1 cellular context compared by ENCODE assay signal in genomic region chr11:108467091-108467823, GRCh38.
TF ChIP-seq lines count a peak whose summit lies in the region.

Gene C11orf65, minus strand, starts transcription at chr11:108467529. Its CDS starts 5,970 bp downstream, at chr11:108461559.

TF ChIP-seq in GM12878, 131 proteins besides CTCF, POLR2A, EP300 and RAD21 (continued from another document and continues in another):
- TF ChIP-seq, protein P1, sequence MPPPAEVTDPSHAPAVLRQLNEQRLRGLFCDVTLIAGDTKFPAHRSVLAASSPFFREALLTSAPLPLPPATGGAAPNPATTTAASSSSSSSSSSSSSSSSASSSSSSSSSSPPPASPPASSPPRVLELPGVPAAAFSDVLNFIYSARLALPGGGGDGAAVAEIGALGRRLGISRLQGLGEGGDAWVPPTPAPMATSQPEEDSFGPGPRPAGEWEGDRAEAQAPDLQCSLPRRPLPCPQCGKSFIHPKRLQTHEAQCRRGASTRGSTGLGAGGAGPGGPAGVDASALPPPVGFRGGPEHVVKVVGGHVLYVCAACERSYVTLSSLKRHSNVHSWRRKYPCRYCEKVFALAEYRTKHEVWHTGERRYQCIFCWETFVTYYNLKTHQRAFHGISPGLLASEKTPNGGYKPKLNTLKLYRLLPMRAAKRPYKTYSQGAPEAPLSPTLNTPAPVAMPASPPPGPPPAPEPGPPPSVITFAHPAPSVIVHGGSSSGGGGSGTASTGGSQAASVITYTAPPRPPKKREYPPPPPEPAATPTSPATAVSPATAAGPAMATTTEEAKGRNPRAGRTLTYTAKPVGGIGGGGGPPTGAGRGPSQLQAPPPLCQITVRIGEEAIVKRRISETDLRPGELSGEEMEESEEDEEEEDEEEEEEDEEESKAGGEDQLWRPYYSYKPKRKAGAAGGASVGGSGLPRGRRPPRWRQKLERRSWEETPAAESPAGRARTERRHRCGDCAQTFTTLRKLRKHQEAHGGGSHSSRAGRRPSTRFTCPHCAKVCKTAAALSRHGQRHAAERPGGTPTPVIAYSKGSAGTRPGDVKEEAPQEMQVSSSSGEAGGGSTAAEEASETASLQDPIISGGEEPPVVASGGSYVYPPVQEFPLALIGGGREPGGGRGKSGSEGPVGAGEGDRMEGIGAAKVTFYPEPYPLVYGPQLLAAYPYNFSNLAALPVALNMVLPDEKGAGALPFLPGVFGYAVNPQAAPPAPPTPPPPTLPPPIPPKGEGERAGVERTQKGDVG (CRISPR knock-in tag; IDR thresholded peaks at IDR 0.05) = no peak
- TF ChIP-seq SREBF1 (IDR thresholded peaks at IDR 0.05; ENCODE audit: low read length) (no peak), PAX5 (IDR thresholded peaks at IDR 0.05; ENCODE audit: borderline replicate concordance, low read depth, low read length) (no peak), CEBPZ (IDR thresholded peaks at IDR 0.05; ENCODE audit: low read depth, low read length) (no peak), ZNF24 (IDR thresholded peaks at IDR 0.05) (no peak), NFYA (IDR thresholded peaks at IDR 0.05; ENCODE audit: borderline replicate concordance, low read depth, low read length) (no peak), RBBP5 (conservative IDR thresholded peaks at IDR 0.05) (no peak), PAX8 (IDR thresholded peaks at IDR 0.05) (no peak), MEF2B (IDR thresholded peaks at IDR 0.05; ENCODE audit: partially characterized antibody, poor library complexity, severe bottlenecking) (no peak), MAX (IDR thresholded peaks at IDR 0.05; ENCODE audit: low read depth, low read length) (no peak; the same call in 1 of the 2 replicates), BHLHE40 (IDR thresholded peaks at IDR 0.05; ENCODE audit: borderline replicate concordance in 1 of 2, low read depth in 2 of 2, low read length in 1 of 2) (0 out of 4 replicates have a peak, but pooled peaks of 1 of the 2 experiments have one; percentile 10), PBX3 (IDR thresholded peaks at IDR 0.05; ENCODE audit: insufficient replicate concordance, low read depth, low read length) (no peak), ZNF592 (IDR thresholded peaks at IDR 0.05) (no peak), TCF12 (IDR thresholded peaks at IDR 0.05; ENCODE audit: low read depth, low read length) (no peak), GATAD2B (conservative IDR thresholded peaks at IDR 0.05; ENCODE audit: low read depth) (no peak), SMAD1 (IDR thresholded peaks at IDR 0.05; ENCODE audit: low read depth, partially characterized antibody) (peak; percentile 52), KDM1A (IDR thresholded peaks at IDR 0.05; ENCODE audit: borderline replicate concordance) (no peak), SUZ12 (IDR thresholded peaks at IDR 0.05; ENCODE audit: unreplicated experiment) (no peak), FOXM1 (IDR thresholded peaks at IDR 0.05; ENCODE audit: low read depth, low read length) (0 out of 2 replicates have a peak, but pooled peaks have one; percentile 28), BCL11A (IDR thresholded peaks at IDR 0.05; ENCODE audit: low read depth, low read length) (no peak), NRF1 (conservative IDR thresholded peaks at IDR 0.05; ENCODE audit: low read depth, low read length) (no peak), SIX5 (IDR thresholded peaks at IDR 0.05; ENCODE audit: low read depth, low read length, severe bottlenecking) (no peak), ZBED1 (IDR thresholded peaks at IDR 0.05; ENCODE audit: borderline replicate concordance) (peak; percentile 84; the same call in 1 of the 2 replicates), ZBTB11 (CRISPR knock-in tag; IDR thresholded peaks at IDR 0.05) (no peak), ZNF274 (IDR thresholded peaks at IDR 0.05; ENCODE audit: insufficient read depth, insufficient read length) (no peak), REST (IDR thresholded peaks at IDR 0.05; ENCODE audit: low read depth, low read length) (no peak), FOXK2 (IDR thresholded peaks at IDR 0.05) (no peak), TBL1XR1 (IDR thresholded peaks at IDR 0.05; ENCODE audit: low read depth, low read length) (no peak), ZNF217 (IDR thresholded peaks at IDR 0.05) (no peak), E4F1 (IDR thresholded peaks at IDR 0.05; ENCODE audit: borderline replicate concordance, partially characterized antibody) (no peak), SP1 (IDR thresholded peaks at IDR 0.05; ENCODE audit: low read depth, low read length) (peak; percentile 41), ESRRA (IDR thresholded peaks at IDR 0.05; ENCODE audit: low read length) (no peak)
- TF ChIP-seq, protein P2, sequence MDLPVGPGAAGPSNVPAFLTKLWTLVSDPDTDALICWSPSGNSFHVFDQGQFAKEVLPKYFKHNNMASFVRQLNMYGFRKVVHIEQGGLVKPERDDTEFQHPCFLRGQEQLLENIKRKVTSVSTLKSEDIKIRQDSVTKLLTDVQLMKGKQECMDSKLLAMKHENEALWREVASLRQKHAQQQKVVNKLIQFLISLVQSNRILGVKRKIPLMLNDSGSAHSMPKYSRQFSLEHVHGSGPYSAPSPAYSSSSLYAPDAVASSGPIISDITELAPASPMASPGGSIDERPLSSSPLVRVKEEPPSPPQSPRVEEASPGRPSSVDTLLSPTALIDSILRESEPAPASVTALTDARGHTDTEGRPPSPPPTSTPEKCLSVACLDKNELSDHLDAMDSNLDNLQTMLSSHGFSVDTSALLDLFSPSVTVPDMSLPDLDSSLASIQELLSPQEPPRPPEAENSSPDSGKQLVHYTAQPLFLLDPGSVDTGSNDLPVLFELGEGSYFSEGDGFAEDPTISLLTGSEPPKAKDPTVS (IDR thresholded peaks at IDR 0.05; ENCODE audit: low read depth, low read length) = no peak
